In genomic region chr3:187016639-187017345, GRCh38 we compare ENCODE assay signal across 1 cellular context.
TF ChIP-seq lines count a peak whose summit lies in the region.

No MANE protein-coding gene starts in this region.

TF ChIP-seq in GM12878, 131 proteins besides CTCF, POLR2A, EP300 and RAD21 (continued from another document):
- TF ChIP-seq ZBTB40 (IDR thresholded peaks at IDR 0.05; ENCODE audit: borderline replicate concordance) (no peak), TARDBP (IDR thresholded peaks at IDR 0.05; ENCODE audit: borderline replicate concordance) (no peak), MEF2B (IDR thresholded peaks at IDR 0.05; ENCODE audit: partially characterized antibody, poor library complexity, severe bottlenecking) (peak; percentile 92)
- TF ChIP-seq, protein P1, sequence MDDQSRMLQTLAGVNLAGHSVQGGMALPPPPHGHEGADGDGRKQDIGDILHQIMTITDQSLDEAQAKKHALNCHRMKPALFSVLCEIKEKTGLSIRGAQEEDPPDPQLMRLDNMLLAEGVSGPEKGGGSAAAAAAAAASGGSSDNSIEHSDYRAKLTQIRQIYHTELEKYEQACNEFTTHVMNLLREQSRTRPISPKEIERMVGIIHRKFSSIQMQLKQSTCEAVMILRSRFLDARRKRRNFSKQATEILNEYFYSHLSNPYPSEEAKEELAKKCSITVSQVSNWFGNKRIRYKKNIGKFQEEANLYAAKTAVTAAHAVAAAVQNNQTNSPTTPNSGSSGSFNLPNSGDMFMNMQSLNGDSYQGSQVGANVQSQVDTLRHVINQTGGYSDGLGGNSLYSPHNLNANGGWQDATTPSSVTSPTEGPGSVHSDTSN (IDR thresholded peaks at IDR 0.05; ENCODE audit: insufficient replicate concordance, low read depth, low read length) = no peak
TF ChIP-seq in GM12878: peak in this region for 32.
